In genomic region chr1:192939440-192939839, GRCh38 we compare ENCODE assay signal across 26 cellular contexts.
DNase-seq lines count a peak whose midpoint lies in the region; ATAC-seq, FAIRE-seq and TF ChIP-seq lines count a peak whose summit lies in the region.
"Had no signal": no experiment of that assay in that cellular context is flagged by ENCODE, and none has a peak within 500 bp of the region (broad histone marks: within the 10 kb centered on the region; RNA-seq: fewer than 3 reads in every experiment).

No MANE protein-coding gene starts in this region.

- no peak overlapping the region for H3K23ac ChIP-seq in H1 (ENCODE audit: insufficient read length)

- H3K14ac ChIP-seq in H1 (ENCODE audit: insufficient read length) = no peak overlapping the region

- H3K4me3 ChIP-seq in H1 (ENCODE audit: extremely low read depth in 1 of 4, insufficient read depth in 2 of 4, low read depth in 3 of 4, low read length in 4 of 4) (no peak overlapping the region), small intestine (ENCODE audit: low read depth in 1 of 2, low read length in 2 of 2) (no peak overlapping the region)
- H3K4me3 ChIP-seq: breast epithelium, gastroesophageal sphincter, HAP-1, Peyer's patch, prostate gland, stomach, thyroid gland had no signal

- H4K91ac ChIP-seq in H1 (replicated peaks; ENCODE audit: insufficient read length, low read length) = no peak overlapping the region

- no peak overlapping the region for H3K4ac ChIP-seq in H1 (replicated peaks; ENCODE audit: insufficient read length, low read depth, low read length)

- H3K9me3 ChIP-seq in H1 (ENCODE audit: insufficient read depth in 2 of 2, low read depth in 1 of 2, low read length in 1 of 2) = no peaks in the 10 kb centered on the region
- H3K9me3 ChIP-seq in small intestine (ENCODE audit: control insufficient read depth, low read depth) = no peaks in the 10 kb centered on the region
- H3K9me3 ChIP-seq: breast epithelium, gastroesophageal sphincter, HAP-1, Peyer's patch, prostate gland, stomach, thyroid gland had no signal

- H2BK20ac ChIP-seq in H1 (ENCODE audit: low read length) = no peak overlapping the region

- no peaks in the 10 kb centered on the region for H3K79me2 ChIP-seq in H1 (ENCODE audit: control insufficient read depth in 1 of 2, insufficient read depth in 2 of 2, low read length in 2 of 2)

- POLR2A ChIA-PET in H1 (lab: Charles Lee; ENCODE audit: partially characterized antibody) = no interaction called here

- no peak for TF ChIP-seq RAD21 in H1 (IDR thresholded peaks at IDR 0.05 in 1 of 2, conservative IDR thresholded peaks at IDR 0.05 in 1 of 2; ENCODE audit: low read depth in 2 of 2, low read length in 2 of 2)

- no peaks in the 10 kb centered on the region; the same call in 1 of the 2 replicates for H3K23me2 ChIP-seq in H1 (ENCODE audit: low read depth, low read length)

- WGBS in H1 (ENCODE audit: extremely low coverage in 1 of 2, insufficient coverage in 1 of 2, insufficient read length in 1 of 2, insufficient replicate concordance in 2 of 2, low coverage in 1 of 2, low lambda C conversion rate in 2 of 2, missing lambda C conversion rate in 1 of 2), 2 experiments = 91% methylated on average over 2 of the region's 2 CpGs; no CpG with 5 or more reads in 1 of the 2 experiments
- 9 to 49% (median 46%) methylated on average over 2 of the region's 2 CpGs for WGBS in small intestine, 3 donors

- H3K79me1 ChIP-seq in H1 (ENCODE audit: low read depth, low read length) = no peaks in the 10 kb centered on the region

- no peak for TF ChIP-seq CTCF in H1 (IDR thresholded peaks at IDR 0.05; ENCODE audit: control extremely low read depth in 1 of 3, insufficient read depth in 1 of 3, low read depth in 1 of 3, low read length in 3 of 3)

- in situ Hi-C loops in KBM-7 (cut with MboI; ENCODE audit: low pct_unique_long_range_greater_than_20kb, low sequenced_read_pairs) = no loop called here

- H2BK12ac ChIP-seq in H1 (ENCODE audit: low read depth, low read length) = no peak overlapping the region

- TF ChIP-seq POLR2A in H1 (IDR thresholded peaks at IDR 0.05; ENCODE audit: control extremely low read depth in 1 of 2, low read depth in 2 of 2, low read length in 2 of 2) = no peak

- no peak for FAIRE-seq in H1 (lab: Jason Lieb, UNC)
- FAIRE-seq in small intestine (lab: Jason Lieb, UNC) = no peak

- DNase-seq in HT-29 (ENCODE audit: low spot score) (peak; percentile 63), NCI-H82 treated with DMSO at 0.1 percent for 48 hours (lab: John Stamatoyannopoulos, UW; ENCODE audit: unreplicated experiment) (peak; percentile 98), H1 (ENCODE audit: low read depth in 1 of 2, low spot score in 2 of 2) (no peak), small intestine (peak; percentile 95), KBM-7 (no peak), glomerular visceral epithelial cell (ENCODE audit: extremely low spot score) (no peak)
- DNase-seq: activated CD4-positive, alpha-beta memory T cell treated with anti-CD3 and anti-CD28 coated beads, Interleukin-2, amount 10 ng/mL, durations not matched to agents 7 days and 5 days; C1 segment of cervical spinal cord; COR-L47; hypothalamus; mesenchymal stem cell; NCI-H1930; NCI-H524; Peyer's patch; SHP77 treated with DMSO at 0.1 percent for 48 hours; stimulated activated CD4-positive, alpha-beta T cell treated with anti-CD3 and anti-CD28 coated beads, Interleukin-12 subunit alpha, Interleukin-12 subunit beta, amount 100 ng/mL, for 4 hours; stimulated activated CD4-positive, alpha-beta T cell treated with anti-CD3 and anti-CD28 coated beads, Interleukin-2, amount 100 ng/mL, for 48 hours; stomach; thyroid gland had no signal

- H3K4me2 ChIP-seq in H1 (ENCODE audit: insufficient read depth in 1 of 2, low read depth in 2 of 2, low read length in 2 of 2) = no peak overlapping the region

- no peaks in the 10 kb centered on the region for H3K4me1 ChIP-seq in H1 (replicated peaks in 1 of 4; ENCODE audit: control insufficient read depth in 3 of 4, insufficient read depth in 4 of 4, low read length in 3 of 4)
- no peaks in the 10 kb centered on the region for H3K4me1 ChIP-seq in small intestine (ENCODE audit: control insufficient read depth in 2 of 2, insufficient read depth in 1 of 2, low read depth in 1 of 2, low read length in 1 of 2)
- H3K4me1 ChIP-seq: breast epithelium, gastroesophageal sphincter, prostate gland, thyroid gland had no signal

- TF ChIP-seq EP300 in H1 (IDR thresholded peaks at IDR 0.05; ENCODE audit: borderline replicate concordance in 1 of 2, low read depth in 2 of 2, low read length in 2 of 2) = no peak

- CTCF ChIA-PET in H1 (lab: Charles Lee; ENCODE audit: partially characterized antibody) = no interaction called here

- H3K27me3 ChIP-seq in H1 (replicated peaks in 1 of 4; ENCODE audit: control insufficient read depth in 3 of 4, extremely low read depth in 1 of 4, insufficient read depth in 3 of 4, low read length in 3 of 4) (no peaks in the 10 kb centered on the region), small intestine (ENCODE audit: control insufficient read depth in 2 of 2, insufficient read depth in 2 of 2, low read length in 2 of 2) (no peaks in the 10 kb centered on the region)
- H3K27me3 ChIP-seq: breast epithelium, gastroesophageal sphincter, Peyer's patch, stomach, thyroid gland had no signal

- no peak overlapping the region for H3K27ac ChIP-seq in H1 (ENCODE audit: low read depth, low read length)
- no peak overlapping the region for H3K27ac ChIP-seq in small intestine (ENCODE audit: low read depth in 1 of 2, low read length in 1 of 2)
- H3K27ac ChIP-seq: breast epithelium, gastroesophageal sphincter, Peyer's patch, prostate gland, stomach, thyroid gland had no signal

- no peak overlapping the region for H3K9ac ChIP-seq in H1 (replicated peaks in 1 of 4; ENCODE audit: extremely low read depth in 1 of 4, low read depth in 3 of 4, low read length in 3 of 4)

- H2BK15ac ChIP-seq in H1 (ENCODE audit: low read length) = no peak overlapping the region

- no peak overlapping the region for H3K56ac ChIP-seq in H1 (replicated peaks; ENCODE audit: insufficient read length, low read depth, low read length)

- H3K18ac ChIP-seq in H1 (ENCODE audit: extremely low read depth, low read length) = no peak overlapping the region

- H2AK5ac ChIP-seq in H1 (ENCODE audit: low read depth, low read length) = no peak overlapping the region

- H4K20me1 ChIP-seq in H1 (replicated peaks in 1 of 2; ENCODE audit: control insufficient read depth in 1 of 2, insufficient read depth in 2 of 2, low read length in 2 of 2) = no peaks in the 10 kb centered on the region

- H4K8ac ChIP-seq in H1 (ENCODE audit: extremely low read depth, insufficient read depth, low read length) = no peak overlapping the region

- H2AFZ ChIP-seq in H1 (ENCODE audit: low read length) = 0 out of 2 replicates have a peak overlapping the region, but pooled peaks have one; percentile 1

- H3K36me3 ChIP-seq in H1 (ENCODE audit: control insufficient read depth in 2 of 4, insufficient read depth in 4 of 4, low read length in 3 of 4) = no peaks in the 10 kb centered on the region
- H3K36me3 ChIP-seq in small intestine (ENCODE audit: control insufficient read depth in 2 of 2, insufficient read depth in 2 of 2, low read length in 2 of 2) = no peaks in the 10 kb centered on the region
- H3K36me3 ChIP-seq: breast epithelium, gastroesophageal sphincter, HAP-1, Peyer's patch, prostate gland, stomach, thyroid gland had no signal

- H2BK120ac ChIP-seq in H1 (replicated peaks; ENCODE audit: low read depth, low read length) = no peak overlapping the region

- ATAC-seq in HG03039 (IDR thresholded peaks at IDR 0.05; ENCODE audit: unreplicated experiment) = no peak
- ATAC-seq: gastroesophageal sphincter, left lobe of liver, sciatic nerve had no signal

- no peak overlapping the region for H4K5ac ChIP-seq in H1 (ENCODE audit: insufficient read length, low read depth, low read length)

- no peak overlapping the region for H2BK5ac ChIP-seq in H1 (ENCODE audit: low read depth, low read length)

TF ChIP-seq in H1, 55 proteins besides CTCF, POLR2A, EP300 and RAD21 (continues in another document):
- TF ChIP-seq BRCA1 (IDR thresholded peaks at IDR 0.05; ENCODE audit: low read depth, low read length) (no peak), SIRT6 (IDR thresholded peaks at IDR 0.05; ENCODE audit: low read length) (no peak), CBX5 (IDR thresholded peaks at IDR 0.05; ENCODE audit: low read depth, low read length) (no peak), JUN (IDR thresholded peaks at IDR 0.05; ENCODE audit: low read depth, low read length) (no peak), RXRA (IDR thresholded peaks at IDR 0.05; ENCODE audit: insufficient read depth, low read depth, low read length) (no peak), MAFK (IDR thresholded peaks at IDR 0.05; ENCODE audit: low read depth, low read length) (no peak), SUZ12 (IDR thresholded peaks at IDR 0.05; ENCODE audit: low read length) (no peak), NRF1 (IDR thresholded peaks at IDR 0.05; ENCODE audit: low read depth, low read length) (no peak), BCL11A (IDR thresholded peaks at IDR 0.05; ENCODE audit: low read depth in 2 of 2, low read length in 2 of 2) (no peak), SRF (IDR thresholded peaks at IDR 0.05; ENCODE audit: low read depth, low read length) (no peak), JUND (IDR thresholded peaks at IDR 0.05; ENCODE audit: low read length) (no peak), RNF2 (IDR thresholded peaks at IDR 0.05; ENCODE audit: borderline replicate concordance, low read depth, low read length, missing control alignments, poor library complexity, severe bottlenecking) (no peak)

Comparison
In these comparisons a context has a peak if more than half of its experiments do, and no peak if none do; other contexts are left out.
1. DNase-seq: peak in HT-29 (single experiment), NCI-H82 treated with DMSO at 0.1 percent for 48 hours (single experiment) and small intestine (single experiment); none in H1 (0 of 2), KBM-7 (single experiment) and glomerular visceral epithelial cell (single experiment).